ENCODE assay signal across 20 cellular contexts in genomic region chr17:10268005-10268404, GRCh38.
DNase-seq lines count a peak whose midpoint lies in the region; ATAC-seq, FAIRE-seq and TF ChIP-seq lines count a peak whose summit lies in the region.
"Had no signal": no experiment of that assay in that cellular context is flagged by ENCODE, and none has a peak within 500 bp of the region (broad histone marks: within the 10 kb centered on the region; RNA-seq: fewer than 3 reads in every experiment).

No MANE protein-coding gene starts in this region.

- no peak overlapping the region for H3K14ac ChIP-seq in H1 (ENCODE audit: insufficient read length)
- H3K14ac ChIP-seq in trophoblast cell (ENCODE audit: low read length) = no peak overlapping the region

- H3K23me2 ChIP-seq in H1 (ENCODE audit: low read depth, low read length) = no peaks in the 10 kb centered on the region

- DNase-seq in AG08395 (ENCODE audit: low spot score) (peak; percentile 58), GM23248 (peak; percentile 59), H1 (ENCODE audit: low read depth in 1 of 2, low spot score in 2 of 2) (no peak), sciatic nerve (ENCODE audit: low spot score) (no peak), trophoblast cell (no peak), NOMO-1 treated with dmso at 0.1 percent for 144 hours (lab: John Stamatoyannopoulos, UW; ENCODE audit: unreplicated experiment) (no peak)
- DNase-seq: BE2C; C1 segment of cervical spinal cord; CD4-positive, CD25-positive, alpha-beta regulatory T cell; CD8-positive, alpha-beta memory T cell; COR-L47; DMS 273 treated with DMSO at 0.1 percent for 48 hours; DMS53; DND-41; EL; GOT3; H9 had no signal

- peaks cover 37% of the 10 kb centered on the region for H3K4me1 ChIP-seq in GM23248 (ENCODE audit: insufficient read depth)
- H3K4me1 ChIP-seq in H1 (replicated peaks in 1 of 4; ENCODE audit: control insufficient read depth in 3 of 4, insufficient read depth in 4 of 4, low read length in 3 of 4) = no peaks in the 10 kb centered on the region
- H3K4me1 ChIP-seq in trophoblast cell (ENCODE audit: control insufficient read depth in 1 of 2, insufficient read depth in 2 of 2, low read length in 2 of 2) = no peaks in the 10 kb centered on the region
- H3K4me1 ChIP-seq: A549, BE2C had no signal

- TF ChIP-seq POLR2A in H1 (IDR thresholded peaks at IDR 0.05; ENCODE audit: control extremely low read depth in 1 of 2, low read depth in 2 of 2, low read length in 2 of 2) = no peak

- H3K9me2 ChIP-seq in GM23248 (ENCODE audit: insufficient read depth) = no peaks in the 10 kb centered on the region

- 45 to 47% methylated on average over 4 of the region's 4 CpGs for WGBS in GM23248 (ENCODE audit: low coverage in 1 of 2, low lambda C conversion rate in 2 of 2, missing lambda C conversion rate in 2 of 2), 2 experiments
- 83% methylated on average over 4 of the region's 4 CpGs; no CpG with 5 or more reads in 1 of the 2 experiments for WGBS in H1 (ENCODE audit: extremely low coverage in 1 of 2, insufficient coverage in 1 of 2, insufficient read length in 1 of 2, insufficient replicate concordance in 2 of 2, low coverage in 1 of 2, low lambda C conversion rate in 2 of 2, missing lambda C conversion rate in 1 of 2), 2 experiments
- no CpG with 5 or more reads among the region's 4 CpGs for WGBS in trophoblast cell (ENCODE audit: extremely low coverage, insufficient coverage, insufficient read length)

- peak overlapping the region; percentile 5; the same call in 1 of the 2 replicates for H2BK15ac ChIP-seq in H1 (ENCODE audit: low read length)

- 0 out of 2 replicates have a peak overlapping the region, but pooled peaks have one; percentile 17 for H2BK12ac ChIP-seq in H1 (ENCODE audit: low read depth, low read length)
- H2BK12ac ChIP-seq in trophoblast cell (ENCODE audit: low read length) = no peak overlapping the region

- H3K4me3 ChIP-seq in GM23248 (no peak overlapping the region), H1 (ENCODE audit: extremely low read depth in 1 of 4, insufficient read depth in 2 of 4, low read depth in 3 of 4, low read length in 4 of 4) (no peak overlapping the region), trophoblast cell (ENCODE audit: low read depth, low read length) (no peak overlapping the region)
- H3K4me3 ChIP-seq: A549 had no signal

- FAIRE-seq in H1 (lab: Jason Lieb, UNC) = no peak
- FAIRE-seq: A549 had no signal

- peak; percentile 81 for ATAC-seq in sciatic nerve
- no peak for ATAC-seq in GM21737 (IDR thresholded peaks at IDR 0.05; ENCODE audit: unreplicated experiment)
- ATAC-seq: A549 had no signal

- H3K4ac ChIP-seq in H1 (replicated peaks; ENCODE audit: insufficient read length, low read depth, low read length) (no peak overlapping the region), trophoblast cell (ENCODE audit: low read depth, low read length) (no peak overlapping the region)

- H4K20me1 ChIP-seq in GM23248 (ENCODE audit: insufficient read depth) (no peaks in the 10 kb centered on the region), H1 (replicated peaks in 1 of 2; ENCODE audit: control insufficient read depth in 1 of 2, insufficient read depth in 2 of 2, low read length in 2 of 2) (no peaks in the 10 kb centered on the region)

- H4K5ac ChIP-seq in H1 (ENCODE audit: insufficient read length, low read depth, low read length) = no peak overlapping the region

- TF ChIP-seq EP300 in H1 (IDR thresholded peaks at IDR 0.05; ENCODE audit: borderline replicate concordance in 1 of 2, low read depth in 2 of 2, low read length in 2 of 2) = no peak

- intact Hi-C loops in sciatic nerve (cut with DNase I) = no loop called here

- H4K8ac ChIP-seq in H1 (ENCODE audit: extremely low read depth, insufficient read depth, low read length) (no peak overlapping the region), trophoblast cell (ENCODE audit: low read depth, low read length) (no peak overlapping the region)

- H3K9ac ChIP-seq in GM23248 = no peak overlapping the region
- H3K9ac ChIP-seq in H1 (replicated peaks in 1 of 4; ENCODE audit: extremely low read depth in 1 of 4, low read depth in 3 of 4, low read length in 3 of 4) = no peak overlapping the region
- no peak overlapping the region for H3K9ac ChIP-seq in trophoblast cell (ENCODE audit: low read length)

- H2BK120ac ChIP-seq in H1 (replicated peaks; ENCODE audit: low read depth, low read length) (no peak overlapping the region), trophoblast cell (ENCODE audit: insufficient read depth, low read length, poor library complexity) (no peak overlapping the region)

- H2AFZ ChIP-seq in GM23248 (no peak overlapping the region), H1 (ENCODE audit: low read length) (no peak overlapping the region), trophoblast cell (ENCODE audit: insufficient read depth, low read length, poor library complexity) (no peak overlapping the region)

- in situ Hi-C loops in GM23248 (cut with MboI) = no loop called here

- H3K18ac ChIP-seq in H1 (ENCODE audit: extremely low read depth, low read length) (no peak overlapping the region), trophoblast cell (ENCODE audit: low read length) (no peak overlapping the region)

- no peak for TF ChIP-seq CTCF in H1 (IDR thresholded peaks at IDR 0.05; ENCODE audit: control extremely low read depth in 1 of 3, insufficient read depth in 1 of 3, low read depth in 1 of 3, low read length in 3 of 3)

- H4K91ac ChIP-seq in H1 (replicated peaks; ENCODE audit: insufficient read length, low read length) = no peak overlapping the region
- no peak overlapping the region for H4K91ac ChIP-seq in trophoblast cell (ENCODE audit: low read depth, low read length)

- H2AK5ac ChIP-seq in H1 (ENCODE audit: low read depth, low read length) (no peak overlapping the region), trophoblast cell (ENCODE audit: low read length) (no peak overlapping the region)

- no peak overlapping the region for H4K12ac ChIP-seq in trophoblast cell (ENCODE audit: low read depth, low read length)

- H3K9me3 ChIP-seq in GM23248 (ENCODE audit: low read depth) = no peaks in the 10 kb centered on the region
- no peaks in the 10 kb centered on the region for H3K9me3 ChIP-seq in H1 (ENCODE audit: insufficient read depth in 2 of 2, low read depth in 1 of 2, low read length in 1 of 2)
- H3K9me3 ChIP-seq in trophoblast cell (ENCODE audit: insufficient read depth, low read depth, low read length) = no peaks in the 10 kb centered on the region
- H3K9me3 ChIP-seq: BE2C had no signal

- no peaks in the 10 kb centered on the region for H3K79me2 ChIP-seq in GM23248 (ENCODE audit: insufficient read depth)
- H3K79me2 ChIP-seq in H1 (ENCODE audit: control insufficient read depth in 1 of 2, insufficient read depth in 2 of 2, low read length in 2 of 2) = no peaks in the 10 kb centered on the region
- no peaks in the 10 kb centered on the region for H3K79me2 ChIP-seq in trophoblast cell (ENCODE audit: control insufficient read depth, insufficient read depth, low read length, poor library complexity)

- peaks cover 58% of the 10 kb centered on the region for H3F3A ChIP-seq in GM23248 (ENCODE audit: insufficient read depth)

- POLR2A ChIA-PET in H1 (lab: Charles Lee; ENCODE audit: partially characterized antibody) = no interaction called here

- no peaks in the 10 kb centered on the region for H3K27me3 ChIP-seq in GM23248 (replicated peaks; ENCODE audit: insufficient read depth)
- no peaks in the 10 kb centered on the region for H3K27me3 ChIP-seq in H1 (replicated peaks in 1 of 4; ENCODE audit: control insufficient read depth in 3 of 4, extremely low read depth in 1 of 4, insufficient read depth in 3 of 4, low read length in 3 of 4)
- no peaks in the 10 kb centered on the region for H3K27me3 ChIP-seq in trophoblast cell (ENCODE audit: insufficient read depth, low read length)
- H3K27me3 ChIP-seq: BE2C had no signal

- no peak overlapping the region for H3K23ac ChIP-seq in H1 (ENCODE audit: insufficient read length)
- H3K23ac ChIP-seq in trophoblast cell (ENCODE audit: low read length) = no peak overlapping the region

- H3K79me1 ChIP-seq in H1 (ENCODE audit: low read depth, low read length) (no peaks in the 10 kb centered on the region), trophoblast cell (ENCODE audit: low read length) (no peaks in the 10 kb centered on the region)

- no peak for TF ChIP-seq RAD21 in H1 (IDR thresholded peaks at IDR 0.05 in 1 of 2, conservative IDR thresholded peaks at IDR 0.05 in 1 of 2; ENCODE audit: low read depth in 2 of 2, low read length in 2 of 2)

- no peaks in the 10 kb centered on the region for H3K36me3 ChIP-seq in GM23248 (ENCODE audit: low read depth)
- H3K36me3 ChIP-seq in H1 (ENCODE audit: control insufficient read depth in 2 of 4, insufficient read depth in 4 of 4, low read length in 3 of 4) = no peaks in the 10 kb centered on the region
- no peaks in the 10 kb centered on the region for H3K36me3 ChIP-seq in trophoblast cell (ENCODE audit: control insufficient read depth in 1 of 2, insufficient read depth in 2 of 2, low read length in 2 of 2)
- H3K36me3 ChIP-seq: BE2C had no signal

- H3K27ac ChIP-seq in GM23248 (no peak overlapping the region), H1 (ENCODE audit: low read depth, low read length) (no peak overlapping the region), trophoblast cell (ENCODE audit: low read depth, low read length) (no peak overlapping the region)
- H3K27ac ChIP-seq: 22Rv1, A549 had no signal

- no peak overlapping the region for H2BK5ac ChIP-seq in H1 (ENCODE audit: low read depth, low read length)
- H2BK5ac ChIP-seq in trophoblast cell (ENCODE audit: low read depth, low read length, poor library complexity) = no peak overlapping the region

- H3K4me2 ChIP-seq in GM23248 (ENCODE audit: unreplicated experiment) (no peak overlapping the region), H1 (ENCODE audit: insufficient read depth in 1 of 2, low read depth in 2 of 2, low read length in 2 of 2) (no peak overlapping the region), trophoblast cell (ENCODE audit: low read length) (no peak overlapping the region)
- H3K4me2 ChIP-seq: A549 had no signal

- CTCF ChIA-PET in H1 (lab: Charles Lee; ENCODE audit: partially characterized antibody) = interaction anchor here (0.6 to 1.5 kb wide), 6 partner anchors 9 to 349 kb away, joined by 3 to 5 read pairs (median 3); no protein-coding TSS in a partner anchor

- H3K56ac ChIP-seq in H1 (replicated peaks; ENCODE audit: insufficient read length, low read depth, low read length) = no peak overlapping the region

- no peak overlapping the region for H2BK20ac ChIP-seq in H1 (ENCODE audit: low read length)

TF ChIP-seq in H1, 55 proteins besides CTCF, POLR2A, EP300 and RAD21 (continues in another document):
- no peak for TF ChIP-seq HDAC2 (IDR thresholded peaks at IDR 0.05; ENCODE audit: borderline replicate concordance in 1 of 2, low read depth in 2 of 2, low read length in 2 of 2)
- TF ChIP-seq SP2 (IDR thresholded peaks at IDR 0.05; ENCODE audit: low read length) = no peak
- no peak for TF ChIP-seq CHD2 (IDR thresholded peaks at IDR 0.05; ENCODE audit: low read length)

Comparison
In these comparisons a context has a peak if more than half of its experiments do, and no peak if none do; other contexts are left out.
1. DNase-seq: peak in AG08395 (single experiment) and GM23248 (single experiment); none in H1 (0 of 2), sciatic nerve (single experiment), trophoblast cell (0 of 2) and NOMO-1 treated with dmso at 0.1 percent for 144 hours (single experiment).